ENCODE assay signal across 20 cellular contexts in genomic region chr1:206112600-206113301, GRCh38. TPM values are rescaled to one million over a fixed set of nuclear protein-coding genes. Genes with fewer than 3 reads are reported as not detected.
DNase-seq lines count a peak whose midpoint lies in the region; ATAC-seq and TF ChIP-seq lines count a peak whose summit lies in the region.
"Had no signal": no experiment of that assay in that cellular context is flagged by ENCODE, and none has a peak within 500 bp of the region (broad histone marks: within the 10 kb centered on the region; RNA-seq: fewer than 3 reads in every experiment).

No MANE protein-coding gene starts in this region.

- intact Hi-C loops in left ventricle myocardium superior (cut with micrococcal nuclease) (no loop called here), PC-9 (cut with micrococcal nuclease; ENCODE audit: unreplicated experiment) (no loop called here), lower lobe of right lung (cut with DNase I) (no loop called here)

- TF ChIP-seq POLR2A in GM18505 (IDR thresholded peaks at IDR 0.05; ENCODE audit: borderline replicate concordance, extremely low read depth, insufficient read depth, insufficient read length), result no peak

- no peaks in the 10 kb centered on the region for H3F3A ChIP-seq in PC-9 (ENCODE audit: insufficient read depth, low read depth)

- no peak overlapping the region for H3K27ac Mint-ChIP-seq in activated naive CD4-positive, alpha-beta T cell treated with anti-CD3 and anti-CD28 coated beads, Interleukin-2, amount 10 ng/mL, durations not matched to agents 7 days and 5 days
- H3K27ac Mint-ChIP-seq: activated naive CD4-positive, alpha-beta T cell treated with anti-CD3 and anti-CD28 coated beads for 36 hours; endodermal cell; type B pancreatic cell had no signal

- CTCF ChIA-PET in PC-9 (lab: Charles Lee), result no interaction called here
- CTCF ChIA-PET in activated naive CD4-positive, alpha-beta T cell treated with anti-CD3 and anti-CD28 coated beads, Interleukin-2, amount 10 ng/mL, durations not matched to agents 7 days and 5 days (lab: Charles Lee), result interaction anchor here (7.7 kb wide), 1 partner anchor 128 kb away, joined by 89 read pairs; no protein-coding TSS in a partner anchor

- no peaks in the 10 kb centered on the region for H3K36me3 Mint-ChIP-seq in activated naive CD4-positive, alpha-beta T cell treated with anti-CD3 and anti-CD28 coated beads, Interleukin-2, amount 10 ng/mL, durations not matched to agents 7 days and 5 days
- H3K36me3 Mint-ChIP-seq: type B pancreatic cell had no signal

- no peak overlapping the region for H3K4me3 ChIP-seq in right atrium auricular region
- H3K4me3 ChIP-seq in PC-9, result no peak overlapping the region
- no peak overlapping the region for H3K4me3 ChIP-seq in lower lobe of right lung

- H3K27me3 ChIP-seq in right atrium auricular region (no peaks in the 10 kb centered on the region), PC-9 (ENCODE audit: insufficient read depth, low read depth) (peaks cover 6% of the 10 kb centered on the region; the same call in 1 of the 2 replicates), lower lobe of right lung (ENCODE audit: low read depth) (peaks cover 10% of the 10 kb centered on the region)

- H3K27me3 Mint-ChIP-seq in activated naive CD4-positive, alpha-beta T cell treated with anti-CD3 and anti-CD28 coated beads, Interleukin-2, amount 10 ng/mL, durations not matched to agents 7 days and 5 days, result peaks cover 66% of the 10 kb centered on the region

- H3K36me3 ChIP-seq in right atrium auricular region (no peaks in the 10 kb centered on the region), PC-9 (ENCODE audit: low read depth) (no peaks in the 10 kb centered on the region), lower lobe of right lung (no peaks in the 10 kb centered on the region)

- H3K9me3 ChIP-seq in right atrium auricular region (no peaks in the 10 kb centered on the region), PC-9 (ENCODE audit: insufficient read depth, low read depth) (no peaks in the 10 kb centered on the region), lower lobe of right lung (no peaks in the 10 kb centered on the region)

- BruUV-seq in PC-9 (replicated peaks; lab: Mats Ljungman, UMichigan), result no TSS peak

- peak; percentile 55 for DNase-seq in right atrium auricular region (ENCODE audit: low spot score)
- DNase-seq in left ventricle myocardium superior, result no peak
- peak in 1 of 2 experiments; percentile 55 for DNase-seq in PC-9
- DNase-seq in lower lobe of right lung, result peak; percentile 80
- DNase-seq in activated naive CD4-positive, alpha-beta T cell treated with anti-CD3 and anti-CD28 coated beads, Interleukin-2, amount 10 ng/mL, durations not matched to agents 7 days and 5 days, result no peak
- no peak for DNase-seq in NCI-H226
- DNase-seq: activated CD4-positive, alpha-beta T cell treated with anti-CD3 and anti-CD28 coated beads, Interleukin-2, amount 50 U/mL, for 1 hour; activated naive CD4-positive, alpha-beta T cell treated with anti-CD3 and anti-CD28 coated beads for 36 hours; activated T-cell treated with anti-CD3 and anti-CD28 coated beads, Interleukin-2, amount 50 U/mL, for 1 hour; aorta; endodermal cell; NCI-H1105; stimulated activated naive CD4-positive, alpha-beta T cell; SW 1271 had no signal

- ATAC-seq in left ventricle myocardium superior, result no peak
- peak; percentile 67 for ATAC-seq in lower lobe of right lung
- ATAC-seq in HG03045 (IDR thresholded peaks at IDR 0.05; ENCODE audit: unreplicated experiment), result no peak
- ATAC-seq in GM18505 (IDR thresholded peaks at IDR 0.05; ENCODE audit: unreplicated experiment), result no peak

- H3K9me2 ChIP-seq in PC-9 (ENCODE audit: insufficient read depth), result no peaks in the 10 kb centered on the region

- TF ChIP-seq CTCF in right atrium auricular region (IDR thresholded peaks at IDR 0.05) (no peak), PC-9 (conservative IDR thresholded peaks at IDR 0.05) (no peak), lower lobe of right lung (IDR thresholded peaks at IDR 0.05) (no peak)

- H3K4me1 Mint-ChIP-seq in activated naive CD4-positive, alpha-beta T cell treated with anti-CD3 and anti-CD28 coated beads, Interleukin-2, amount 10 ng/mL, durations not matched to agents 7 days and 5 days, result peaks cover 9% of the 10 kb centered on the region

- no peaks in the 10 kb centered on the region for H3K79me2 ChIP-seq in PC-9 (ENCODE audit: low read depth)

- POLR2A ChIA-PET in PC-9 (lab: Charles Lee; ENCODE audit: unreplicated experiment), result interaction anchor here (0.6 kb wide), 2 partner anchors 58 to 643 kb away, joined by 3 to 5 read pairs; no protein-coding TSS in a partner anchor

- H2AFZ ChIP-seq in PC-9, result no peak overlapping the region

- H3K4me2 ChIP-seq in PC-9, result 0 out of 2 replicates have a peak overlapping the region, but pooled peaks have one; percentile 6

- no peak overlapping the region for H3K27ac ChIP-seq in right atrium auricular region
- no peak overlapping the region for H3K27ac ChIP-seq in PC-9
- H3K27ac ChIP-seq in lower lobe of right lung, result no peak overlapping the region

- H3K9me3 Mint-ChIP-seq in activated naive CD4-positive, alpha-beta T cell treated with anti-CD3 and anti-CD28 coated beads, Interleukin-2, amount 10 ng/mL, durations not matched to agents 7 days and 5 days, result no peaks in the 10 kb centered on the region
- H3K9me3 Mint-ChIP-seq: activated naive CD4-positive, alpha-beta T cell treated with anti-CD3 and anti-CD28 coated beads for 36 hours; endodermal cell had no signal

- H3K4me1 ChIP-seq in right atrium auricular region (peaks cover 0 to 10% of the 10 kb centered on the region in 2 donors), PC-9 (replicated peaks; ENCODE audit: insufficient read depth) (0 out of 2 replicates have a peak, but pooled peaks cover 5% of the 10 kb centered on the region), lower lobe of right lung (peaks cover 9% of the 10 kb centered on the region)

- H4K20me1 ChIP-seq in PC-9 (ENCODE audit: insufficient read depth), result no peaks in the 10 kb centered on the region

- no peak overlapping the region for H3K4me3 Mint-ChIP-seq in activated naive CD4-positive, alpha-beta T cell treated with anti-CD3 and anti-CD28 coated beads, Interleukin-2, amount 10 ng/mL, durations not matched to agents 7 days and 5 days
- H3K4me3 Mint-ChIP-seq: activated naive CD4-positive, alpha-beta T cell treated with anti-CD3 and anti-CD28 coated beads for 36 hours; endodermal cell; type B pancreatic cell had no signal

RNA-seq across cellular contexts. Expression of gene AVPR1B, which starts 4.4 kb away (rescaled TPM):
- total RNA-seq in right atrium auricular region (not detected), left ventricle myocardium superior (not detected), PC-9 (2021) (not detected in 2 replicates), lower lobe of right lung (not detected)
- total RNA-seq: activated naive CD4-positive, alpha-beta T cell treated with anti-CD3 and anti-CD28 coated beads for 36 hours; aorta; cerebellum; fibroblast of lung; G401 had no signal

RNA-seq across cellular contexts. Expression of gene RHEX, which starts 59.8 kb away (rescaled TPM):
- total RNA-seq in right atrium auricular region, result not detected
- 1.0 TPM for total RNA-seq in left ventricle myocardium superior
- total RNA-seq in PC-9 (2021), result not detected in 2 replicates
- 13.5 TPM for total RNA-seq in lower lobe of right lung
- total RNA-seq: activated naive CD4-positive, alpha-beta T cell treated with anti-CD3 and anti-CD28 coated beads for 36 hours; cerebellum; endodermal cell; fibroblast of lung; G401 had no signal

Comparison
In these comparisons a context has a peak if more than half of its experiments do, and no peak if none do; other contexts are left out.
1. DNase-seq: peak in right atrium auricular region (single experiment) and lower lobe of right lung (single experiment); none in left ventricle myocardium superior (single experiment), activated naive CD4-positive, alpha-beta T cell treated with anti-CD3 and anti-CD28 coated beads, Interleukin-2, amount 10 ng/mL, durations not matched to agents 7 days and 5 days (single experiment) and NCI-H226 (single experiment).
2. ATAC-seq: peak in lower lobe of right lung (2 of 2); none in left ventricle myocardium superior (single experiment), HG03045 (single experiment) and GM18505 (single experiment).